ENCODE assay signal across 26 cellular contexts in genomic region chr2:57119141-57119540, GRCh38.
"Had no signal": no experiment of that assay in that cellular context is flagged by ENCODE, and none has a peak within 500 bp of the region (broad histone marks: within the 10 kb centered on the region; RNA-seq: fewer than 3 reads in every experiment).

No MANE protein-coding gene starts in this region.

- H3K36me3 ChIP-seq: stomach, suprapubic skin, thoracic aorta, thyroid gland, tibial artery, tibial nerve, transverse colon, upper lobe of left lung, upper lobe of right lung, uterus, vagina had no signal

- H3K9me3 ChIP-seq: stomach, suprapubic skin, testis, thoracic aorta, thyroid gland, tibial artery, tibial nerve, transverse colon, upper lobe of left lung, upper lobe of right lung, uterus, vagina had no signal

- H3K4me1 ChIP-seq: stomach, suprapubic skin, testis, thyroid gland, tibial artery, tibial nerve, transverse colon, upper lobe of left lung, upper lobe of right lung, uterus, vagina had no signal

- H3K27ac ChIP-seq: stomach, suprapubic skin, testis, thoracic aorta, thyroid gland, tibial artery, tibial nerve, transverse colon, upper lobe of left lung, upper lobe of right lung, uterus, vagina had no signal

- H3K27me3 ChIP-seq: stomach, suprapubic skin, testis, thyroid gland, tibial artery, tibial nerve, transverse colon, upper lobe of left lung, upper lobe of right lung, uterus, vagina had no signal

- H3K4me3 ChIP-seq: stomach, suprapubic skin, testis, thoracic aorta, thyroid gland, tibial artery, tibial nerve, transverse colon, upper lobe of left lung, upper lobe of right lung, uterus, vagina had no signal

- ATAC-seq: stimulated activated effector memory CD8-positive, alpha-beta T cell treated with anti-CD3 and anti-CD28 coated beads, Interleukin-12 subunit alpha, Interleukin-12 subunit beta, amount 100 ng/mL, for 72 hours; stimulated activated memory B cell treated with anti-CD40 and anti-IgM and Interleukin-4, amounts not matched to agents 10 μg/mL and 1 μg/mL and 100 μg/mL, for 72 hours; stimulated activated naive B cell treated with anti-CD40 and anti-IgM and Interleukin-4, amounts not matched to agents 10 μg/mL and 1 μg/mL and 100 μg/mL, for 72 hours; stimulated activated naive CD8-positive, alpha-beta T cell treated with anti-CD3 and anti-CD28 coated beads, Interleukin-15, amount 100 ng/mL, for 72 hours; stimulated activated naive CD8-positive, alpha-beta T cell treated with anti-CD3 and anti-CD28 coated beads, Interleukin-15, Interleukin-2, amounts not matched to agents 100 U/mL and 50 U/mL, for 24 hours; upper lobe of right lung had no signal

- DNase-seq: stimulated activated CD4-positive, alpha-beta T cell treated with anti-CD3 and anti-CD28 coated beads, Interleukin-2, amount 100 ng/mL, for 48 hours; stimulated activated CD4-positive, alpha-beta T cell treated with anti-CD3 and anti-CD28 coated beads, Interleukin-4, amount 100 ng/mL, for 1 hour; stimulated activated CD4-positive, alpha-beta T cell treated with anti-CD3 and anti-CD28 coated beads, Interleukin-4, amount 100 ng/mL, for 24 hours; stimulated activated CD4-positive, alpha-beta T cell treated with anti-CD3 and anti-CD28 coated beads, Interleukin-4, amount 100 ng/mL, for 4 hours; stimulated activated CD8-positive, alpha-beta memory T cell treated with anti-CD3 and anti-CD28 coated beads, Interleukin-4, amount 100 ng/mL, for 48 hours; stimulated activated naive B cell treated with anti-CD40 and anti-IgM and Interleukin-4, amounts not matched to agents 10 μg/mL and 1 μg/mL and 100 μg/mL, for 72 hours; stimulated activated naive CD4-positive, alpha-beta T cell; stimulated activated naive CD4-positive, alpha-beta T cell treated with Interleukin-2 at 50 U/mL for 16 hours; stimulated activated naive CD8-positive, alpha-beta T cell treated with anti-CD3 and anti-CD28 coated beads, Interleukin-15, amount 100 ng/mL, for 72 hours; stimulated activated naive CD8-positive, alpha-beta T cell treated with anti-CD3 and anti-CD28 coated beads, Interleukin-15, Interleukin-2, amounts not matched to agents 100 U/mL and 50 U/mL, for 24 hours; stomach; substantia nigra; testis; thyroid gland; tibial artery; transverse colon; trophoblast cell; upper lobe of left lung; upper lobe of right lung; uterus had no signal
